Comparison of ENCODE assay signal across 9 cellular contexts in genomic region chr7:54663603-54664234, GRCh38.
DNase-seq lines count a peak whose midpoint lies in the region; ATAC-seq and TF ChIP-seq lines count a peak whose summit lies in the region.
"Had no signal": no experiment of that assay in that cellular context is flagged by ENCODE, and none has a peak within 500 bp of the region (broad histone marks: within the 10 kb centered on the region; RNA-seq: fewer than 3 reads in every experiment).

No MANE protein-coding gene starts in this region.

- no peak for DNase-seq in GM12865 (ENCODE audit: low read depth)
- no peak for DNase-seq in colonic mucosa
- DNase-seq in neural crest cell (ENCODE audit: low read depth, low spot score), result no peak
- no peak for DNase-seq in RPMI8226
- DNase-seq in AG08395 (ENCODE audit: low spot score), result no peak
- DNase-seq in NCI-H1105 (lab: John Stamatoyannopoulos, UW), result no peak
- DNase-seq in activated CD4-positive, CD25-positive, alpha-beta regulatory T cell treated with anti-CD3 and anti-CD28 coated beads, Interleukin-2, amount 50 U/mL, for 72 hours, result no peak

- peak overlapping the region; percentile 14; the same call in 1 of the 2 replicates for H3K4me3 ChIP-seq in GM12865 (ENCODE audit: low read depth, low read length)
- H3K4me3 ChIP-seq in colonic mucosa, result peak overlapping the region; percentile 47

- no peak overlapping the region for H3K27ac Mint-ChIP-seq in neural crest cell (ENCODE audit: unreplicated experiment)

- H3K4me3 Mint-ChIP-seq in neural crest cell, result peak overlapping the region; percentile 91

- H3K36me3 Mint-ChIP-seq in neural crest cell (ENCODE audit: low read depth), result peaks cover 2% of the 10 kb centered on the region

- no peaks in the 10 kb centered on the region for H3K4me1 ChIP-seq in colonic mucosa

- no peaks in the 10 kb centered on the region for H3K9me3 Mint-ChIP-seq in neural crest cell

- H3K27me3 Mint-ChIP-seq in neural crest cell (ENCODE audit: low read depth), result peaks cover 57% of the 10 kb centered on the region

- intact Hi-C loops in colonic mucosa (cut with DNase I), result no loop called here

- no peak overlapping the region for H3K27ac ChIP-seq in colonic mucosa
- H3K27ac ChIP-seq: neutrophil had no signal

- no peaks in the 10 kb centered on the region for H3K36me3 ChIP-seq in colonic mucosa
- H3K36me3 ChIP-seq: neutrophil had no signal

- no peaks in the 10 kb centered on the region for H3K9me3 ChIP-seq in colonic mucosa
- H3K9me3 ChIP-seq: neutrophil had no signal

- H3K9ac ChIP-seq in colonic mucosa (ENCODE audit: low read depth in 2 of 2, low read length in 2 of 2), result peak overlapping the region in 1 of 2 donors; percentile 16

- peaks cover 6% of the 10 kb centered on the region for H3K27me3 ChIP-seq in colonic mucosa

- peaks cover 18% of the 10 kb centered on the region for H3K4me1 Mint-ChIP-seq in neural crest cell

- ATAC-seq in HG02970 (IDR thresholded peaks at IDR 0.05; ENCODE audit: low FRiP score, unreplicated experiment), result peak; percentile 19

- TF ChIP-seq CTCF in GM12865 (IDR thresholded peaks at IDR 0.05; ENCODE audit: insufficient read depth, low read depth, low read length, missing control alignments), result no peak
- no peak for TF ChIP-seq CTCF in colonic mucosa (IDR thresholded peaks at IDR 0.05)
- no peak for TF ChIP-seq CTCF in neural crest cell (conservative IDR thresholded peaks at IDR 0.05)
